13 cellular contexts compared by ENCODE assay signal in the genomic region with DNA sequence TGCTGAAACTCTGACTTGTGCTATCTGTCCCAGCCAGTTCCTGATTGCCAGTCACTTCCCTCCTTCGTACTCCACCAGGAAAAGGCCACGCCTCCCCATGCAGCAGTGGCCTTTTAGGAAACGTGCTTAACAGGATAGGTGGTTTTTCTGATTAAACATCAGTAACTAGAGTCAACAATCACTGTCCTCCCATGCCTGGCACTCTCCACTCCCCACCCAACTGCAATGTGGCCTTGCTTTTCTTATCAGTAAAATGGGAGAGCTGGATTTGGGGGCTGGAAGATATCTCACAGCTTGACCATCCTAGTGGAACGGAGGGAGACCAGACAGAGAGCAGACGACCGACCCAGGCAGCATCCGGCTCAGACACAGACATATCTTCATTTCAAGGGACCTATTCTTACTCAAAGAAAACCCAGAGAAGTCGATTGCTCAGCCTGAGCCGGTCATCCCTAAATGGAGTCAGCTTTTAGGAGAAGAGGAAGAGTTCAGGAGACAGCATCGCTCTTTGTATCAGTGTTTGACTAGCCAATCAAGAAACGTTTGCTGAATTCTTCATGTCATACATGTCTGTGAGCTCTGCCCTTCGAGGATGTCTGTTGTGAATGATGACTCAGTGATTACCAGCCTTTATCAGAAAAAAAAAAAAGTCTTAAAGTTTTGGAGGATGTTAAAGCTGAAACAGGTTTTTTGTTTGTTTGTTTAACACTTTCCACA. TPM values are rescaled to one million over a fixed set of nuclear protein-coding genes. Genes with fewer than 3 reads are reported as not detected.
DNase-seq lines count a peak whose midpoint lies in the region; ATAC-seq and TF ChIP-seq lines count a peak whose summit lies in the region.
"Had no signal": no experiment of that assay in that cellular context is flagged by ENCODE, and none has a peak within 500 bp of the region (broad histone marks: within the 10 kb centered on the region; RNA-seq: fewer than 3 reads in every experiment).

No MANE protein-coding gene starts in this region.

- no peak overlapping the region for H3K4me3 ChIP-seq in RWPE2 (ENCODE audit: severe bottlenecking)
- no peak overlapping the region for H3K4me3 ChIP-seq in esophagus (ENCODE audit: low read depth in 1 of 2, low read length in 2 of 2)
- H3K4me3 ChIP-seq: sigmoid colon had no signal

- 0 out of 2 replicates have a peak, but pooled peaks cover 3% of the 10 kb centered on the region for H3K36me3 ChIP-seq in RWPE2 (ENCODE audit: low read depth)
- peaks cover 0 to 3% of the 10 kb centered on the region in 2 donors for H3K36me3 ChIP-seq in esophagus (ENCODE audit: control insufficient read depth in 2 of 2, insufficient read depth in 2 of 2, low read length in 1 of 2)
- H3K36me3 ChIP-seq: sigmoid colon had no signal

- H3K27ac ChIP-seq in RWPE2 (ENCODE audit: poor library complexity, severe bottlenecking): peak overlapping the region; percentile 48
- H3K27ac ChIP-seq in esophagus (ENCODE audit: low read depth in 2 of 2, low read length in 1 of 2): peak overlapping the region; percentile 29 to 70
- H3K27ac ChIP-seq: sigmoid colon had no signal

- H3K4me1 Mint-ChIP-seq in activated T-cell treated with anti-CD3 and anti-CD28 coated beads, Interleukin-2, amount 50 U/mL, for 4 hours (ENCODE audit: low read depth): peaks cover 15% of the 10 kb centered on the region

- WGBS in esophagus, 2 donors: 61 to 69% methylated on average over 12 of the region's 12 CpGs

- peaks cover 20% of the 10 kb centered on the region for H3K4me1 ChIP-seq in RWPE2 (ENCODE audit: insufficient read depth, poor library complexity, severe bottlenecking)
- H3K4me1 ChIP-seq in esophagus (ENCODE audit: control insufficient read depth in 2 of 2, insufficient read depth in 2 of 2, low read length in 1 of 2): peaks cover 7 to 10% of the 10 kb centered on the region in 2 donors
- H3K4me1 ChIP-seq: sigmoid colon had no signal

- H3K27me3 ChIP-seq in RWPE2 (ENCODE audit: insufficient read depth, poor library complexity, severe bottlenecking) (no peaks in the 10 kb centered on the region), esophagus (ENCODE audit: control insufficient read depth in 1 of 2, insufficient read depth in 2 of 2, low read length in 2 of 2) (no peaks in the 10 kb centered on the region)
- H3K27me3 ChIP-seq: sigmoid colon had no signal

- ATAC-seq in activated T-cell treated with anti-CD3 and anti-CD28 coated beads, Interleukin-2, amount 50 U/mL, for 4 hours: peak; percentile 53 to 57
- ATAC-seq in RWPE2 (ENCODE audit: low read depth) (peak; percentile 66), GM21381 (IDR thresholded peaks at IDR 0.05; ENCODE audit: unreplicated experiment) (no peak)
- peak; percentile 55 for ATAC-seq in stimulated activated naive CD8-positive, alpha-beta T cell treated with anti-CD3 and anti-CD28 coated beads, Interleukin-15, Interleukin-2, amounts not matched to agents 100 U/mL and 50 U/mL, for 24 hours

- no peak for DNase-seq in activated T-cell treated with anti-CD3 and anti-CD28 coated beads, Interleukin-2, amount 50 U/mL, for 4 hours
- DNase-seq in activated T-cell treated with anti-CD3 and anti-CD28 coated beads, Interleukin-2, amount 50 U/mL, for 1 hour: no peak
- DNase-seq in RWPE2 (ENCODE audit: low spot score) (no peak), foreskin melanocyte (no peak), NCI-H128 (lab: John Stamatoyannopoulos, UW; ENCODE audit: unreplicated experiment) (no peak)
- no peak for DNase-seq in stimulated activated naive CD8-positive, alpha-beta T cell treated with anti-CD3 and anti-CD28 coated beads, Interleukin-15, Interleukin-2, amounts not matched to agents 100 U/mL and 50 U/mL, for 24 hours
- DNase-seq: C1 segment of cervical spinal cord, NCI-H1436, sigmoid colon, SW 1271 had no signal

- no peak overlapping the region for H3K4me3 Mint-ChIP-seq in activated T-cell treated with anti-CD3 and anti-CD28 coated beads, Interleukin-2, amount 50 U/mL, for 4 hours

- no peaks in the 10 kb centered on the region for H3K9me3 Mint-ChIP-seq in activated T-cell treated with anti-CD3 and anti-CD28 coated beads, Interleukin-2, amount 50 U/mL, for 4 hours

- H3K36me3 Mint-ChIP-seq in activated T-cell treated with anti-CD3 and anti-CD28 coated beads, Interleukin-2, amount 50 U/mL, for 4 hours (ENCODE audit: insufficient read depth): peaks cover 13% of the 10 kb centered on the region

- H3K27me3 Mint-ChIP-seq in activated T-cell treated with anti-CD3 and anti-CD28 coated beads, Interleukin-2, amount 50 U/mL, for 4 hours (ENCODE audit: low read depth): no peaks in the 10 kb centered on the region

- TF ChIP-seq CTCF in RWPE2 (IDR thresholded peaks at IDR 0.05; ENCODE audit: poor library complexity, severe bottlenecking): no peak

- H3K9me3 ChIP-seq in RWPE2 (ENCODE audit: severe bottlenecking) (no peaks in the 10 kb centered on the region), esophagus (ENCODE audit: control insufficient read depth in 2 of 2, insufficient read depth in 1 of 2, low read depth in 1 of 2, low read length in 1 of 2) (no peaks in the 10 kb centered on the region)
- H3K9me3 ChIP-seq: sigmoid colon had no signal

RNA-seq across cellular contexts. Expression of gene UBA6, which starts 12.7 kb away (rescaled TPM):
- 10 to 100 TPM; 51.1 to 72.5 (median 63.6) TPM for total RNA-seq in activated T-cell treated with anti-CD3 and anti-CD28 coated beads, Interleukin-2, amount 50 U/mL, for 4 hours
- 10 to 100 TPM in 1 of 2 donors, 1 to 10 TPM in 1; 8.1 to 10.2 TPM for polyA plus RNA-seq in esophagus

RNA-seq across cellular contexts. Expression of gene GNRHR, which starts 40.5 kb away (rescaled TPM):
- not detected for total RNA-seq in activated T-cell treated with anti-CD3 and anti-CD28 coated beads, Interleukin-2, amount 50 U/mL, for 4 hours
- polyA plus RNA-seq in esophagus: under 1 TPM; 0.10 to 0.22 TPM
- total RNA-seq: sigmoid colon, subcutaneous adipose tissue had no signal
- polyA plus RNA-seq: sigmoid colon had no signal
